In genomic region chr22:49979587-49980264, GRCh38 we compare ENCODE assay signal across 1 cellular context.
TF ChIP-seq lines count a peak whose summit lies in the region.

No MANE protein-coding gene starts in this region.

TF ChIP-seq in HepG2, 621 proteins besides CTCF, POLR2A, EP300 and RAD21 (continued from another document and continues in another):
- TF ChIP-seq ZNF646 (CRISPR knock-in tag; IDR thresholded peaks at IDR 0.05) (0 out of 2 replicates have a peak, but pooled peaks have one; percentile 49), ZSCAN21 (CRISPR knock-in tag; IDR thresholded peaks at IDR 0.05; ENCODE audit: borderline replicate concordance) (no peak), NFE2L2 (IDR thresholded peaks at IDR 0.05; ENCODE audit: low read length) (no peak), CEBPG (CRISPR knock-in tag; IDR thresholded peaks at IDR 0.05) (peak; percentile 24; the same call in 1 of the 2 replicates), SIN3A (IDR thresholded peaks at IDR 0.05; ENCODE audit: borderline replicate concordance, low read depth, low read length) (no peak), ZNF430 (CRISPR knock-in tag; IDR thresholded peaks at IDR 0.05) (no peak), TP53 (CRISPR knock-in tag; conservative IDR thresholded peaks at IDR 0.05) (no peak), ARID3A (IDR thresholded peaks at IDR 0.05; ENCODE audit: low read depth, low read length) (peak; percentile 87), HDAC2 (CRISPR knock-in tag; IDR thresholded peaks at IDR 0.05) (no peak), IKZF5 (CRISPR knock-in tag; IDR thresholded peaks at IDR 0.05) (peak; percentile 36; the same call in 1 of the 2 replicates), ZNF670 (CRISPR knock-in tag; IDR thresholded peaks at IDR 0.05; ENCODE audit: borderline replicate concordance) (no peak), HIVEP1 (CRISPR knock-in tag; IDR thresholded peaks at IDR 0.05) (no peak), MXD4 (CRISPR knock-in tag; IDR thresholded peaks at IDR 0.05) (no peak), ZBTB44 (CRISPR knock-in tag; IDR thresholded peaks at IDR 0.05) (no peak), JUN (CRISPR knock-in tag; IDR thresholded peaks at IDR 0.05) (no peak), PAXIP1 (CRISPR knock-in tag; conservative IDR thresholded peaks at IDR 0.05) (no peak), ZNF414 (CRISPR knock-in tag; IDR thresholded peaks at IDR 0.05) (no peak), ZSCAN25 (CRISPR knock-in tag; IDR thresholded peaks at IDR 0.05) (no peak), RXRB (CRISPR knock-in tag; IDR thresholded peaks at IDR 0.05; ENCODE audit: borderline replicate concordance) (no peak), RXRA (CRISPR knock-in tag; IDR thresholded peaks at IDR 0.05) (no peak), ZNF160 (CRISPR knock-in tag; IDR thresholded peaks at IDR 0.05) (no peak), TBX2 (CRISPR knock-in tag; IDR thresholded peaks at IDR 0.05; ENCODE audit: borderline replicate concordance) (no peak), ZMAT3 (CRISPR knock-in tag; conservative IDR thresholded peaks at IDR 0.05) (no peak), NFAT5 (CRISPR knock-in tag; IDR thresholded peaks at IDR 0.05) (no peak), REST (IDR thresholded peaks at IDR 0.05; ENCODE audit: borderline replicate concordance in 1 of 2, low read depth in 1 of 2, low read length in 2 of 2) (no peak), AGO1 (IDR thresholded peaks at IDR 0.05; ENCODE audit: low read depth, low read length, poor library complexity, severe bottlenecking) (no peak), STAG1 (CRISPR knock-in tag; IDR thresholded peaks at IDR 0.05) (peak; percentile 59), KAT8 (CRISPR knock-in tag; IDR thresholded peaks at IDR 0.05) (no peak), YEATS2 (CRISPR knock-in tag; IDR thresholded peaks at IDR 0.05; ENCODE audit: borderline replicate concordance) (no peak)
